ENCODE assay signal across 28 cellular contexts in genomic region chr10:114295393-114295792, GRCh38. TPM values are rescaled to one million over a fixed set of nuclear protein-coding genes. Genes with fewer than 3 reads are reported as not detected.
"Had no signal": no experiment of that assay in that cellular context is flagged by ENCODE, and none has a peak within 500 bp of the region (broad histone marks: within the 10 kb centered on the region; RNA-seq: fewer than 3 reads in every experiment).

No MANE protein-coding gene starts in this region.

- DNase-seq: cortex of kidney; effector memory CD8-positive, alpha-beta T cell; foreskin fibroblast; gastrocnemius medialis; head of caudate nucleus; mesenchymal stem cell; naive thymus-derived CD4-positive, alpha-beta T cell; stimulated activated CD4-positive, alpha-beta T cell treated with anti-CD3 and anti-CD28 coated beads, Interleukin-12 subunit alpha, Interleukin-12 subunit beta, amount 100 ng/mL, for 4 hours; stimulated activated CD4-positive, alpha-beta T cell treated with anti-CD3 and anti-CD28 coated beads, Interleukin-1b, Interleukin-23, amount 100 ng/mL, for 48 hours; stimulated activated CD4-positive, alpha-beta T cell treated with anti-CD3 and anti-CD28 coated beads, Interleukin-4, amount 100 ng/mL, for 1 hour; stimulated activated CD8-positive, alpha-beta memory T cell treated with anti-CD3 and anti-CD28 coated beads, Interleukin-4, amount 100 ng/mL, for 48 hours; stimulated activated naive CD4-positive, alpha-beta T cell treated with Interleukin-2 at 50 U/mL for 16 hours; stomach; thyroid gland; trophoblast cell had no signal

- H3K27ac ChIP-seq: epithelial cell of prostate, neural progenitor cell, parathyroid adenoma, stomach, thyroid gland, vagina had no signal

- H3K27me3 Mint-ChIP-seq: naive thymus-derived CD4-positive, alpha-beta T cell; progenitor cell of endocrine pancreas had no signal

- ATAC-seq: effector memory CD8-positive, alpha-beta T cell; esophagus mucosa; gastrocnemius medialis; naive thymus-derived CD4-positive, alpha-beta T cell had no signal

- H3K27me3 ChIP-seq: gastrocnemius medialis, neural progenitor cell, stomach, thyroid gland, vagina had no signal

- H3K9ac ChIP-seq: neural progenitor cell, parathyroid adenoma had no signal

- H3K4me3 Mint-ChIP-seq: effector memory CD8-positive, alpha-beta T cell; mesothelial cell of epicardium; naive thymus-derived CD4-positive, alpha-beta T cell; nephron; neural progenitor cell had no signal

- H3K4me3 ChIP-seq: lung, neural progenitor cell, smooth muscle cell, stomach, thyroid gland, vagina had no signal

- H3K4me1 Mint-ChIP-seq: mesothelial cell of epicardium; naive thymus-derived CD4-positive, alpha-beta T cell; nephron; neural progenitor cell had no signal

- H3K4me1 ChIP-seq: gastrocnemius medialis, neural progenitor cell, parathyroid adenoma, stomach, thyroid gland, vagina had no signal

- H3K9me3 ChIP-seq: thyroid gland had no signal

- H3K27ac Mint-ChIP-seq: effector memory CD8-positive, alpha-beta T cell; mesothelial cell of epicardium; naive thymus-derived CD4-positive, alpha-beta T cell; nephron; progenitor cell of endocrine pancreas had no signal

RNA-seq across cellular contexts. Expression of gene VWA2, which starts 56.3 kb away (rescaled TPM):
- total RNA-seq: dermis microvascular lymphatic vessel endothelial cell, glomerular endothelial cell had no signal
- polyA plus RNA-seq: liver; naive thymus-derived CD4-positive, alpha-beta T cell had no signal
